Comparison of ENCODE assay signal across 1 cellular context in the genomic region with DNA sequence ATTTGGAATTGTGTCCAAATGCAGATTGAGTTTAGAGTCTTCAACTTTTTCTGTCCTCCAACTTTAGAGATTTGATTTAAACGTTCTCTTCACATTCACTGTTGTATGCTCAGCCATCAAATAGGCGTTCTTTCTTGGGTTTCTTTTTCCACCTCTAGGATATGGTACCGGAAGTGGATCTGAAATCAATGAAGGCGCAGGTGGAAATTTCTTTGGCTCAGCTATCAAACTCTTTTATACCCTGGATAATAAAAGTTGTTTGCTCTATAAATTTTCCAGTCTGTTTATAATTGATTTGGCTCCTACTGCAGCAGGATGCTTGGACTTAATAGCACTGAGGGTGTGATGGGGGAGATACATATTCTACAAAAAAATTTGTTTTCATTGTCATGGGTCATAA.
TF ChIP-seq lines count a peak whose summit lies in the region.

No MANE protein-coding gene starts in this region.

TF ChIP-seq in SK-N-SH treated with all-trans-retinoic acid at 6 μM for 48 hours, 23 proteins besides CTCF, POLR2A, EP300 and RAD21 (continued from another document):
- TF ChIP-seq POU6F1 (CRISPR knock-in tag; IDR thresholded peaks at IDR 0.05; ENCODE audit: borderline replicate concordance, low read depth), result no peak
